ENCODE assay signal across 8 cellular contexts in genomic region chr1:110155878-110156522, GRCh38. TPM values are rescaled to one million over a fixed set of nuclear protein-coding genes. Genes with fewer than 3 reads are reported as not detected.
A peak's percentile ranks its signal among the peaks of the same experiment; 100 is the strongest.
DNase-seq lines count a peak whose midpoint lies in the region; ATAC-seq lines count a peak whose summit lies in the region.

No MANE protein-coding gene starts in this region.

- peak; percentile 89 for DNase-seq in AG20443 (ENCODE audit: low spot score)
- peak; percentile 11 to 26 for DNase-seq in Kasumi-1 (lab: John Stamatoyannopoulos, UW)
- DNase-seq in activated CD8-positive, alpha-beta memory T cell treated with anti-CD3 and anti-CD28 coated beads, Interleukin-2, amount 10 ng/mL, durations not matched to agents 7 days and 5 days: peak; percentile 67
- DNase-seq in fibroblast of the conjunctiva (ENCODE audit: low read depth): peak; percentile 17
- peak; percentile 25 for DNase-seq in skeletal muscle cell (ENCODE audit: low read depth)
- no peak for DNase-seq in central memory CD4-positive, alpha-beta T cell

- no peaks in the 10 kb centered on the region for H3K9me3 Mint-ChIP-seq in activated CD8-positive, alpha-beta memory T cell treated with anti-CD3 and anti-CD28 coated beads, Interleukin-2, amount 10 ng/mL, durations not matched to agents 7 days and 5 days (ENCODE audit: low read depth)

- no peak for ATAC-seq in activated CD8-positive, alpha-beta memory T cell treated with anti-CD3 and anti-CD28 coated beads, Interleukin-2, amount 10 ng/mL, durations not matched to agents 7 days and 5 days
- ATAC-seq in GM21381 (IDR thresholded peaks at IDR 0.05; ENCODE audit: unreplicated experiment) (no peak), HG02885 (IDR thresholded peaks at IDR 0.05; ENCODE audit: poor library complexity, unreplicated experiment) (no peak)

- H3K27me3 Mint-ChIP-seq in activated CD8-positive, alpha-beta memory T cell treated with anti-CD3 and anti-CD28 coated beads, Interleukin-2, amount 10 ng/mL, durations not matched to agents 7 days and 5 days: peaks cover 66% of the 10 kb centered on the region

- H3K27ac Mint-ChIP-seq in activated CD8-positive, alpha-beta memory T cell treated with anti-CD3 and anti-CD28 coated beads, Interleukin-2, amount 10 ng/mL, durations not matched to agents 7 days and 5 days: no peak overlapping the region

- H3K4me3 ChIP-seq in skeletal muscle cell (ENCODE audit: low read depth, low read length): no peak overlapping the region

- peaks cover 4% of the 10 kb centered on the region for H3K4me1 Mint-ChIP-seq in activated CD8-positive, alpha-beta memory T cell treated with anti-CD3 and anti-CD28 coated beads, Interleukin-2, amount 10 ng/mL, durations not matched to agents 7 days and 5 days

- H3K4me3 Mint-ChIP-seq in activated CD8-positive, alpha-beta memory T cell treated with anti-CD3 and anti-CD28 coated beads, Interleukin-2, amount 10 ng/mL, durations not matched to agents 7 days and 5 days: no peak overlapping the region

- CTCF ChIA-PET in activated CD8-positive, alpha-beta memory T cell treated with anti-CD3 and anti-CD28 coated beads, Interleukin-2, amount 10 ng/mL, durations not matched to agents 7 days and 5 days (lab: Charles Lee): interaction anchor here (0.9 to 1.3 kb wide), 2 partner anchors 40 to 340 kb away, joined by 3 read pairs; no protein-coding TSS in a partner anchor

- H3K36me3 Mint-ChIP-seq in activated CD8-positive, alpha-beta memory T cell treated with anti-CD3 and anti-CD28 coated beads, Interleukin-2, amount 10 ng/mL, durations not matched to agents 7 days and 5 days: no peaks in the 10 kb centered on the region

RNA-seq across cellular contexts. Expression of gene SLC6A17, which starts 5.7 kb away (rescaled TPM):
- total RNA-seq in activated CD8-positive, alpha-beta memory T cell treated with anti-CD3 and anti-CD28 coated beads, Interleukin-2, amount 10 ng/mL, durations not matched to agents 7 days and 5 days: not detected

RNA-seq across cellular contexts. Expression of gene UBL4B, which starts 43.8 kb away (rescaled TPM):
- total RNA-seq in activated CD8-positive, alpha-beta memory T cell treated with anti-CD3 and anti-CD28 coated beads, Interleukin-2, amount 10 ng/mL, durations not matched to agents 7 days and 5 days: not detected

RNA-seq across cellular contexts. Expression of gene KCNC4, which starts 54.1 kb away (rescaled TPM):
- total RNA-seq in activated CD8-positive, alpha-beta memory T cell treated with anti-CD3 and anti-CD28 coated beads, Interleukin-2, amount 10 ng/mL, durations not matched to agents 7 days and 5 days: 1 to 10 TPM; 4.8 to 9.6 TPM
